Comparison of ENCODE assay signal across 8 cellular contexts in genomic region chr3:123489400-123490004, GRCh38.
DNase-seq lines count a peak whose midpoint lies in the region; ATAC-seq lines count a peak whose summit lies in the region.

No MANE protein-coding gene starts in this region.

- H3K27ac Mint-ChIP-seq in T-helper 2 cell treated with Interferon-gamma antibody and Interleukin-4, amounts not matched to agents 5 μg/mL and 100 μg/mL, for 36 hours = no peak overlapping the region
- peak overlapping the region; percentile 33 for H3K27ac Mint-ChIP-seq in central memory CD8-positive, alpha-beta T cell (ENCODE audit: low read depth)

- no peaks in the 10 kb centered on the region for H3K4me1 Mint-ChIP-seq in T-helper 2 cell treated with Interferon-gamma antibody and Interleukin-4, amounts not matched to agents 5 μg/mL and 100 μg/mL, for 36 hours (ENCODE audit: low read depth)
- peaks cover 19% of the 10 kb centered on the region for H3K4me1 Mint-ChIP-seq in central memory CD8-positive, alpha-beta T cell

- H3K4me3 Mint-ChIP-seq in T-helper 2 cell treated with Interferon-gamma antibody and Interleukin-4, amounts not matched to agents 5 μg/mL and 100 μg/mL, for 36 hours = no peak overlapping the region
- H3K4me3 Mint-ChIP-seq in central memory CD8-positive, alpha-beta T cell = no peak overlapping the region

- H3K36me3 Mint-ChIP-seq in T-helper 2 cell treated with Interferon-gamma antibody and Interleukin-4, amounts not matched to agents 5 μg/mL and 100 μg/mL, for 36 hours (ENCODE audit: low read depth) = no peaks in the 10 kb centered on the region
- peaks cover 3% of the 10 kb centered on the region for H3K36me3 Mint-ChIP-seq in central memory CD8-positive, alpha-beta T cell (ENCODE audit: insufficient read depth)

- no peak for ATAC-seq in central memory CD8-positive, alpha-beta T cell (replicated peaks; ENCODE audit: extremely low read depth, poor library complexity, severe bottlenecking)
- ATAC-seq in GM21360 (IDR thresholded peaks at IDR 0.05; ENCODE audit: unreplicated experiment) = no peak

- DNase-seq in NCI-H446 (lab: John Stamatoyannopoulos, UW) (peak; percentile 9 to 71), NCI-H446 treated with DMSO at 0.1 percent for 48 hours (lab: John Stamatoyannopoulos, UW) (no peak), NCI-H1048 (lab: John Stamatoyannopoulos, UW) (peak; percentile 9), kidney glomerular epithelial cell (lab: John Stamatoyannopoulos, UW) (peak; percentile 25)
- peak; percentile 17 for DNase-seq in T-helper 2 cell treated with Interferon-gamma antibody and Interleukin-4, amounts not matched to agents 5 μg/mL and 100 μg/mL, for 36 hours (ENCODE audit: low spot score)
- no peak for DNase-seq in central memory CD8-positive, alpha-beta T cell (ENCODE audit: low spot score in 2 of 2)
- peak; percentile 37 to 46 for DNase-seq in stimulated activated CD4-positive, alpha-beta T cell treated with anti-CD3 and anti-CD28 coated beads, Interleukin-2, amount 100 ng/mL, for 48 hours

- no peaks in the 10 kb centered on the region for H3K27me3 Mint-ChIP-seq in T-helper 2 cell treated with Interferon-gamma antibody and Interleukin-4, amounts not matched to agents 5 μg/mL and 100 μg/mL, for 36 hours (ENCODE audit: low read depth)
- H3K27me3 Mint-ChIP-seq in central memory CD8-positive, alpha-beta T cell = peaks cover 14% of the 10 kb centered on the region

- no peaks in the 10 kb centered on the region for H3K9me3 Mint-ChIP-seq in T-helper 2 cell treated with Interferon-gamma antibody and Interleukin-4, amounts not matched to agents 5 μg/mL and 100 μg/mL, for 36 hours
- no peaks in the 10 kb centered on the region for H3K9me3 Mint-ChIP-seq in central memory CD8-positive, alpha-beta T cell

Comparison
In these comparisons a context has a peak if more than half of its experiments do, and no peak if none do; other contexts are left out.
1. DNase-seq: peak in NCI-H446 (2 of 2), NCI-H1048 (single experiment), T-helper 2 cell treated with Interferon-gamma antibody and Interleukin-4, amounts not matched to agents 5 μg/mL and 100 μg/mL, for 36 hours (single experiment), kidney glomerular epithelial cell (single experiment) and stimulated activated CD4-positive, alpha-beta T cell treated with anti-CD3 and anti-CD28 coated beads, Interleukin-2, amount 100 ng/mL, for 48 hours (2 of 2); none in NCI-H446 treated with DMSO at 0.1 percent for 48 hours (single experiment) and central memory CD8-positive, alpha-beta T cell (0 of 2).